Comparison of ENCODE assay signal across 9 cellular contexts in genomic region chr6:90008189-90008907, GRCh38.
DNase-seq lines count a peak whose midpoint lies in the region; ATAC-seq lines count a peak whose summit lies in the region.
"Had no signal": no experiment of that assay in that cellular context is flagged by ENCODE, and none has a peak within 500 bp of the region (broad histone marks: within the 10 kb centered on the region; RNA-seq: fewer than 3 reads in every experiment).

No MANE protein-coding gene starts in this region.

- peak overlapping the region; percentile 6 for H3K27ac Mint-ChIP-seq in T-helper 17 cell
- H3K27ac Mint-ChIP-seq in naive thymus-derived CD8-positive, alpha-beta T cell = peak overlapping the region in 7 of 10 donors; percentile 8 to 81 (median 70)

- ATAC-seq in GM19035 (IDR thresholded peaks at IDR 0.05; ENCODE audit: unreplicated experiment) (peak; percentile 61), T-helper 17 cell (no peak)
- no peak for ATAC-seq in naive thymus-derived CD8-positive, alpha-beta T cell

- in situ Hi-C loops in GM23248 (cut with MboI) = no loop called here

- peaks cover 27% of the 10 kb centered on the region for H3F3A ChIP-seq in GM23248 (ENCODE audit: insufficient read depth)

- 0 out of 2 replicates have a peak overlapping the region, but pooled peaks have one; percentile 14 for H2AFZ ChIP-seq in GM23248
- H2AFZ ChIP-seq: PC-9 had no signal

- H3K9ac ChIP-seq in GM23248 = no peak overlapping the region

- no peaks in the 10 kb centered on the region for H3K79me2 ChIP-seq in GM23248 (ENCODE audit: insufficient read depth)

- H3K27me3 ChIP-seq in GM23248 (replicated peaks; ENCODE audit: insufficient read depth) = no peaks in the 10 kb centered on the region
- H3K27me3 ChIP-seq: ovary had no signal

- H3K9me3 ChIP-seq in GM23248 (ENCODE audit: low read depth) (no peaks in the 10 kb centered on the region), T-helper 17 cell (ENCODE audit: control insufficient read depth, low read length, poor library complexity, severe bottlenecking) (no peaks in the 10 kb centered on the region)
- H3K9me3 ChIP-seq: ovary had no signal

- no peak for DNase-seq in GM23248
- no peak for DNase-seq in T-helper 17 cell
- DNase-seq in naive thymus-derived CD8-positive, alpha-beta T cell = no peak
- DNase-seq in NCI-H226 = no peak
- no peak for DNase-seq in OCI-M2 (lab: John Stamatoyannopoulos, UW; ENCODE audit: unreplicated experiment)
- DNase-seq in CD1c-positive myeloid dendritic cell (ENCODE audit: extremely low spot score) = no peak
- DNase-seq: ovary, PC-9 had no signal

- peak overlapping the region; percentile 15 for H3K4me2 ChIP-seq in GM23248 (ENCODE audit: unreplicated experiment)

- H3K27me3 Mint-ChIP-seq in T-helper 17 cell = no peaks in the 10 kb centered on the region
- H3K27me3 Mint-ChIP-seq in naive thymus-derived CD8-positive, alpha-beta T cell = no peaks in the 10 kb centered on the region

- H4K20me1 ChIP-seq in GM23248 (ENCODE audit: insufficient read depth) = no peaks in the 10 kb centered on the region

- no peaks in the 10 kb centered on the region for H3K9me3 Mint-ChIP-seq in naive thymus-derived CD8-positive, alpha-beta T cell

- POLR2A ChIA-PET in naive thymus-derived CD8-positive, alpha-beta T cell (lab: Charles Lee) = no interaction called here

- H3K4me3 ChIP-seq in GM23248 = no peak overlapping the region
- H3K4me3 ChIP-seq: ovary, PC-9 had no signal

- H3K36me3 Mint-ChIP-seq in T-helper 17 cell (ENCODE audit: low read depth) = peaks cover 8% of the 10 kb centered on the region
- H3K36me3 Mint-ChIP-seq in naive thymus-derived CD8-positive, alpha-beta T cell = peaks cover 16 to 73% (median 41%) of the 10 kb centered on the region in 3 donors

- peaks cover 24% of the 10 kb centered on the region for H3K4me1 ChIP-seq in GM23248 (ENCODE audit: insufficient read depth)

- H3K9me2 ChIP-seq in GM23248 (ENCODE audit: insufficient read depth) = no peaks in the 10 kb centered on the region

- peaks cover 25% of the 10 kb centered on the region for H3K4me1 Mint-ChIP-seq in T-helper 17 cell
- peaks cover 14 to 58% (median 31%) of the 10 kb centered on the region in 4 donors for H3K4me1 Mint-ChIP-seq in naive thymus-derived CD8-positive, alpha-beta T cell

- H3K27ac ChIP-seq in GM23248 = peak overlapping the region; percentile 37; the same call in 1 of the 2 replicates
- H3K27ac ChIP-seq: ovary, PC-9 had no signal

- no peak overlapping the region for H3K4me3 Mint-ChIP-seq in T-helper 17 cell
- peak overlapping the region in 1 of 10 donors; percentile 34 for H3K4me3 Mint-ChIP-seq in naive thymus-derived CD8-positive, alpha-beta T cell

- H3K36me3 ChIP-seq in GM23248 (ENCODE audit: low read depth) = no peaks in the 10 kb centered on the region
- H3K36me3 ChIP-seq: ovary had no signal

- 96 to 98% methylated on average over 9 of the region's 9 CpGs for WGBS in GM23248 (ENCODE audit: low coverage in 1 of 2, low lambda C conversion rate in 2 of 2, missing lambda C conversion rate in 2 of 2), 2 experiments
